ENCODE assay signal across 20 cellular contexts in genomic region chr4:140659935-140660710, GRCh38.
DNase-seq lines count a peak whose midpoint lies in the region; ATAC-seq, FAIRE-seq and TF ChIP-seq lines count a peak whose summit lies in the region.
"Had no signal": no experiment of that assay in that cellular context is flagged by ENCODE, and none has a peak within 500 bp of the region (broad histone marks: within the 10 kb centered on the region; RNA-seq: fewer than 3 reads in every experiment).

No MANE protein-coding gene starts in this region.

- H3K4me1 ChIP-seq in GM23338 (ENCODE audit: insufficient read depth) (peaks cover 4% of the 10 kb centered on the region; the same call in 1 of the 2 replicates), astrocyte (ENCODE audit: insufficient read depth, low read length) (no peaks in the 10 kb centered on the region), hepatocyte (ENCODE audit: insufficient read depth) (peaks cover 18% of the 10 kb centered on the region), trophoblast cell (ENCODE audit: control insufficient read depth in 1 of 2, insufficient read depth in 2 of 2, low read length in 2 of 2) (peaks cover 2 to 12% of the 10 kb centered on the region in 2 experiments)
- H3K4me1 ChIP-seq: BLaER1 treated with 17β-estradiol and CSF1 and Interleukin-3, amounts not matched to agents 10 nM and 100 nM had no signal

- 56% methylated on average over 6 of the region's 6 CpGs for WGBS in hepatocyte (ENCODE audit: low lambda C conversion rate, missing lambda C conversion rate)
- no CpG with 5 or more reads among the region's 6 CpGs for WGBS in trophoblast cell (ENCODE audit: extremely low coverage, insufficient coverage, insufficient read length)

- no peaks in the 10 kb centered on the region for H3K27me3 Mint-ChIP-seq in GM23338 (ENCODE audit: insufficient read depth, low read depth, poor library complexity)
- no peaks in the 10 kb centered on the region for H3K27me3 Mint-ChIP-seq in astrocyte (ENCODE audit: low read depth, unreplicated experiment)

- H3K4me1 Mint-ChIP-seq in GM23338 (peaks cover 7% of the 10 kb centered on the region), astrocyte (ENCODE audit: low read depth, unreplicated experiment) (peaks cover 10% of the 10 kb centered on the region)

- H4K20me1 ChIP-seq in GM23338 (replicated peaks; ENCODE audit: insufficient read depth) (no peaks in the 10 kb centered on the region), astrocyte (ENCODE audit: insufficient read depth, low read length) (no peaks in the 10 kb centered on the region), hepatocyte (ENCODE audit: insufficient read depth, poor library complexity, severe bottlenecking) (no peaks in the 10 kb centered on the region)
- H4K20me1 ChIP-seq: BLaER1 treated with 17β-estradiol and CSF1 and Interleukin-3, amounts not matched to agents 10 nM and 100 nM had no signal

- no peaks in the 10 kb centered on the region for H3F3A ChIP-seq in GM23338 (replicated peaks; ENCODE audit: low read depth)

- H3K27me3 ChIP-seq in GM23338 (ENCODE audit: insufficient read depth), result no peaks in the 10 kb centered on the region
- no peaks in the 10 kb centered on the region for H3K27me3 ChIP-seq in astrocyte (ENCODE audit: insufficient read depth, low read length)
- no peaks in the 10 kb centered on the region for H3K27me3 ChIP-seq in hepatocyte
- no peaks in the 10 kb centered on the region for H3K27me3 ChIP-seq in trophoblast cell (ENCODE audit: insufficient read depth, low read length)
- H3K27me3 ChIP-seq: BLaER1 treated with 17β-estradiol and CSF1 and Interleukin-3, amounts not matched to agents 10 nM and 100 nM had no signal

- H3K27ac ChIP-seq in GM23338 (ENCODE audit: low read depth) (no peak overlapping the region), astrocyte (ENCODE audit: low read depth, low read length) (no peak overlapping the region), hepatocyte (peak overlapping the region; percentile 68), trophoblast cell (ENCODE audit: low read depth, low read length) (peak overlapping the region; percentile 41)
- H3K27ac ChIP-seq: A549; BLaER1 treated with 17β-estradiol and CSF1 and Interleukin-3, amounts not matched to agents 10 nM and 100 nM had no signal

- H3K9me3 Mint-ChIP-seq in GM23338 (no peaks in the 10 kb centered on the region), astrocyte (ENCODE audit: unreplicated experiment) (no peaks in the 10 kb centered on the region)
- H3K9me3 Mint-ChIP-seq: H9 had no signal

- no peak overlapping the region for H4K8ac ChIP-seq in trophoblast cell (ENCODE audit: low read depth, low read length)

- no peak overlapping the region for H3K4ac ChIP-seq in trophoblast cell (ENCODE audit: low read depth, low read length)

- H3K79me1 ChIP-seq in trophoblast cell (ENCODE audit: low read length), result peaks cover 7% of the 10 kb centered on the region

- no peak overlapping the region for H3K4me3 Mint-ChIP-seq in GM23338
- H3K4me3 Mint-ChIP-seq in astrocyte (ENCODE audit: unreplicated experiment), result no peak overlapping the region
- H3K4me3 Mint-ChIP-seq: H9 had no signal

- no peak overlapping the region for H2BK5ac ChIP-seq in trophoblast cell (ENCODE audit: low read depth, low read length, poor library complexity)

- no peaks in the 10 kb centered on the region for H3K79me2 ChIP-seq in GM23338 (replicated peaks; ENCODE audit: insufficient read depth)
- H3K79me2 ChIP-seq in astrocyte (ENCODE audit: insufficient read depth, low read length), result no peaks in the 10 kb centered on the region
- no peaks in the 10 kb centered on the region for H3K79me2 ChIP-seq in hepatocyte
- no peaks in the 10 kb centered on the region for H3K79me2 ChIP-seq in trophoblast cell (ENCODE audit: control insufficient read depth, insufficient read depth, low read length, poor library complexity)

- no peak overlapping the region for H3K23ac ChIP-seq in trophoblast cell (ENCODE audit: low read length)

- H3K4me2 ChIP-seq in GM23338, result no peak overlapping the region
- no peak overlapping the region for H3K4me2 ChIP-seq in astrocyte (ENCODE audit: low read length)
- H3K4me2 ChIP-seq in hepatocyte, result no peak overlapping the region
- no peak overlapping the region for H3K4me2 ChIP-seq in trophoblast cell (ENCODE audit: low read length)
- H3K4me2 ChIP-seq: A549; BLaER1 treated with 17β-estradiol and CSF1 and Interleukin-3, amounts not matched to agents 10 nM and 100 nM had no signal

- no peak overlapping the region for H2AK5ac ChIP-seq in trophoblast cell (ENCODE audit: low read length)

- H3K9ac ChIP-seq in astrocyte (ENCODE audit: low read length) (no peak overlapping the region), trophoblast cell (ENCODE audit: low read length) (no peak overlapping the region)
- H3K9ac ChIP-seq: BLaER1 treated with 17β-estradiol and CSF1 and Interleukin-3, amounts not matched to agents 10 nM and 100 nM had no signal

- H3K4me3 ChIP-seq in GM23338 (no peak overlapping the region), astrocyte (ENCODE audit: insufficient read depth, low read depth, low read length) (no peak overlapping the region), hepatocyte (no peak overlapping the region), trophoblast cell (ENCODE audit: low read depth, low read length) (no peak overlapping the region)
- H3K4me3 ChIP-seq: A549; BLaER1 treated with 17β-estradiol and CSF1 and Interleukin-3, amounts not matched to agents 10 nM and 100 nM had no signal

- H2AFZ ChIP-seq in GM23338, result peak overlapping the region; percentile 25; the same call in 1 of the 2 replicates
- H2AFZ ChIP-seq in astrocyte (ENCODE audit: low read depth, low read length), result no peak overlapping the region
- no peak overlapping the region for H2AFZ ChIP-seq in hepatocyte
- no peak overlapping the region for H2AFZ ChIP-seq in trophoblast cell (ENCODE audit: insufficient read depth, low read length, poor library complexity)

- no peak overlapping the region for H4K91ac ChIP-seq in trophoblast cell (ENCODE audit: low read depth, low read length)

- no peaks in the 10 kb centered on the region for H3K36me3 ChIP-seq in GM23338 (ENCODE audit: insufficient read depth)
- peaks cover 48% of the 10 kb centered on the region for H3K36me3 ChIP-seq in astrocyte (ENCODE audit: insufficient read depth, low read length)
- H3K36me3 ChIP-seq in hepatocyte (replicated peaks; ENCODE audit: insufficient read depth, low read depth), result no peaks in the 10 kb centered on the region
- H3K36me3 ChIP-seq in trophoblast cell (ENCODE audit: control insufficient read depth in 1 of 2, insufficient read depth in 2 of 2, low read length in 2 of 2), result peaks cover 12 to 21% of the 10 kb centered on the region in 2 experiments

- H3K27ac Mint-ChIP-seq in GM23338 (no peak overlapping the region), astrocyte (ENCODE audit: unreplicated experiment) (no peak overlapping the region)
- H3K27ac Mint-ChIP-seq: H9 had no signal

- intact Hi-C loops in Right ventricle myocardium inferior (cut with DNase I), result no loop called here

- H3K18ac ChIP-seq in trophoblast cell (ENCODE audit: low read length), result no peak overlapping the region

- no peak overlapping the region for H2BK12ac ChIP-seq in trophoblast cell (ENCODE audit: low read length)

- H2BK120ac ChIP-seq in trophoblast cell (ENCODE audit: insufficient read depth, low read length, poor library complexity), result no peak overlapping the region

- DNase-seq in GM23338 (ENCODE audit: low spot score) (no peak), astrocyte (ENCODE audit: low read depth) (peak; percentile 33), hepatocyte (ENCODE audit: low spot score) (no peak), trophoblast cell (no peak), Right ventricle myocardium inferior (ENCODE audit: missing footprints) (no peak), mesenteric fat pad (ENCODE audit: low spot score) (no peak), iPS-NIHi7 (ENCODE audit: extremely low spot score) (no peak)
- DNase-seq: DMS79 treated with DMSO at 0.1 percent for 48 hours, GF-D8, H9, KBM-7, NCI-H1436, NCI-H2029, NCI-H510A, SHP77 had no signal

- H4K12ac ChIP-seq in trophoblast cell (ENCODE audit: low read depth, low read length), result no peak overlapping the region

- H3K14ac ChIP-seq in trophoblast cell (ENCODE audit: low read length), result no peak overlapping the region

- ATAC-seq in GM23338, result no peak
- ATAC-seq in GM21528 (IDR thresholded peaks at IDR 0.05; ENCODE audit: low FRiP score, unreplicated experiment), result no peak
- no peak for ATAC-seq in Right ventricle myocardium inferior
- ATAC-seq: A549, Panc1 had no signal

- no peaks in the 10 kb centered on the region; the same call in 1 of the 2 replicates for H3K9me2 ChIP-seq in GM23338 (ENCODE audit: insufficient read depth)
- H3K9me2 ChIP-seq in hepatocyte (replicated peaks; ENCODE audit: insufficient read depth), result no peaks in the 10 kb centered on the region

- no peak for TF ChIP-seq CTCF in GM23338 (conservative IDR thresholded peaks at IDR 0.05; ENCODE audit: low read depth in 2 of 2)
- TF ChIP-seq CTCF in astrocyte (IDR thresholded peaks at IDR 0.05; ENCODE audit: insufficient read depth, low read depth, low read length), result no peak
- TF ChIP-seq CTCF in hepatocyte (IDR thresholded peaks at IDR 0.05; ENCODE audit: poor library complexity), result no peak

- no peaks in the 10 kb centered on the region for H3K9me3 ChIP-seq in astrocyte (ENCODE audit: insufficient read depth, low read depth, low read length)
- H3K9me3 ChIP-seq in hepatocyte (ENCODE audit: low read depth), result no peaks in the 10 kb centered on the region
- peaks cover 3% of the 10 kb centered on the region for H3K9me3 ChIP-seq in trophoblast cell (ENCODE audit: insufficient read depth, low read depth, low read length)
- H3K9me3 ChIP-seq: A549 had no signal

- no peak for FAIRE-seq in astrocyte (lab: Jason Lieb, UNC)
- FAIRE-seq: A549, GM12892 had no signal

- no peaks in the 10 kb centered on the region; the same call in 2 of the 3 replicates for H3K36me3 Mint-ChIP-seq in GM23338 (ENCODE audit: low read depth)
- peaks cover 27% of the 10 kb centered on the region for H3K36me3 Mint-ChIP-seq in astrocyte (ENCODE audit: low read depth, unreplicated experiment)

TF ChIP-seq in GM23338, 12 proteins besides CTCF, POLR2A, EP300 and RAD21 (continues in another document):
- TF ChIP-seq EZH2 (IDR thresholded peaks at IDR 0.05; ENCODE audit: low read depth, unreplicated experiment) (no peak), NANOG (IDR thresholded peaks at IDR 0.05; ENCODE audit: borderline replicate concordance) (no peak), ETS1 (IDR thresholded peaks at IDR 0.05) (no peak), CREB1 (CRISPR knock-in tag; IDR thresholded peaks at IDR 0.05; ENCODE audit: low read depth) (no peak)

Comparison
In these comparisons a context has a peak if more than half of its experiments do, and no peak if none do; other contexts are left out.
1. H3K27ac ChIP-seq: peak in hepatocyte (single experiment) and trophoblast cell (single experiment); none in GM23338 (single experiment) and astrocyte (single experiment).